Comparison of ENCODE assay signal across 8 cellular contexts in the genomic region with DNA sequence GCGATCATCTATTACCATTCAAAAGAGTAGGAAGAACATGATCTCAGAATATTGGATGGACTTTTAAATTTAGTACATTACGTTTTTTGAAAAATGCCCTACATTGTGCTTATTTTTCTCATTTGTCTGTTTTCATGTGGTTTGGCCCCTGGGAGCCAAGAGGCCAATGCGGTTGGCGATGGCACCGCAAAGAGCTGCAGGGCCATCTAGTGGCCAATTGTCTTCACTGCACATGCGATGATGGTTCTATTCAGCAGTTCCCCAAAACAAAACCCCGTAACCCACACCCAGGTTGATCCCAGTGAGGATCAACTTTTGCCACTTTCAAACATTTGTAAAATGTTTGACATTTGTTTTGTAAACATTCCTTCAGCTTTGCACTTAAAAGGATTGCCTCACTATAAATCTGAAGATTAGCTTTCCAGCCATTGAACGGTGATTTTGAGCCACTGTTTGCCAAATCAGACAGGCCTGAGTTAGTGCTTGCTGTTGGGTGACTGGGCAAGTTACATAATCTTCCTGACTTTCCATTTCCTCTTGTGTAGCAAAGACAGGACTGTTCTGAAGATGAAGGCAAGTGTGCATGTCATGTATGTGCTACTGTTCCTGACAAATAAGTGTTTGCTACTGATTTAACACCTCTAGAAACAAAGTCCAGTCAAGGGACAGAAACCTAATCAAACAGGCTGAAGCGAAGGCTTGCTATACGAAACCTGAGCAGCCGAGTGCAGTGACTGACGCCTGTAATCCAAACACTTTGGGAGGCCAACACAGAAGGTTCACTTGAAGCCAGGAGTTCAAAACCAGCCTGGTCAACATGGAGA. TPM values are rescaled to one million over a fixed set of nuclear protein-coding genes. Genes with fewer than 3 reads are reported as not detected.
DNase-seq lines count a peak whose midpoint lies in the region; ATAC-seq, FAIRE-seq and TF ChIP-seq lines count a peak whose summit lies in the region.

No MANE protein-coding gene starts in this region.

- intact Hi-C loops in activated B cell treated with CpG ODN at 0.5 μM for 24 hours (cut with micrococcal nuclease) = loop anchor here (1.0 kb wide), 5 partner anchors 39 to 809 kb away; a partner anchor contains a TSS
- intact Hi-C loops in kidney (cut with DNase I) = loop anchor here (5.0 kb wide), 1 partner anchor 227 kb away; no protein-coding TSS in a partner anchor

- H3K9ac ChIP-seq in kidney (ENCODE audit: low read length in 2 of 2) = no peak overlapping the region

- no peaks in the 10 kb centered on the region for H3K36me3 ChIP-seq in kidney (ENCODE audit: control insufficient read depth in 1 of 2, insufficient read depth in 2 of 2, low read length in 2 of 2)

- H3K27ac ChIP-seq in kidney (ENCODE audit: low read depth in 2 of 2, low read length in 2 of 2) = no peak overlapping the region

- FAIRE-seq in kidney (lab: Jason Lieb, UNC) = peak; percentile 3

- TF ChIP-seq CTCF in activated B cell treated with CpG ODN at 0.5 μM for 24 hours (IDR thresholded peaks at IDR 0.05) (peak; percentile 89), kidney (IDR thresholded peaks at IDR 0.05; ENCODE audit: borderline replicate concordance, extremely low read depth, insufficient read depth) (peak; percentile 96)

- H3K9me3 ChIP-seq in kidney (ENCODE audit: control insufficient read depth in 1 of 2, low read length in 2 of 2) = no peaks in the 10 kb centered on the region

- no peaks in the 10 kb centered on the region for H3K27me3 Mint-ChIP-seq in activated B cell treated with CpG ODN at 0.5 μM for 24 hours

- DNase-seq in SIG-M5 treated with dmso at 0.1 percent for 504 hours (lab: John Stamatoyannopoulos, UW; ENCODE audit: unreplicated experiment) (peak; percentile 51), SIG-M5 (lab: John Stamatoyannopoulos, UW) (no peak), NCI-H1694 treated with DMSO at 0.1 percent for 48 hours (lab: John Stamatoyannopoulos, UW) (peak; percentile 36), activated B cell treated with CpG ODN at 0.5 μM for 24 hours (peak; percentile 51), kidney (peak; percentile 84)
- peak; percentile 65 for DNase-seq in central memory CD4-positive, alpha-beta T cell
- peak; percentile 78 for DNase-seq in stimulated activated CD4-positive, alpha-beta T cell treated with anti-CD3 and anti-CD28 coated beads, Interleukin-15, amount 100 ng/mL, for 24 hours

- H3K4me3 ChIP-seq in kidney (ENCODE audit: low read length in 2 of 2) = no peak overlapping the region

- peaks cover 5% of the 10 kb centered on the region for H3K4me1 Mint-ChIP-seq in activated B cell treated with CpG ODN at 0.5 μM for 24 hours

- peak; percentile 80 for ATAC-seq in activated B cell treated with CpG ODN at 0.5 μM for 24 hours (ENCODE audit: low read depth)
- no peak for ATAC-seq in GM21381 (IDR thresholded peaks at IDR 0.05; ENCODE audit: unreplicated experiment)

- peaks cover 0 to 2% of the 10 kb centered on the region in 2 donors for H3K4me1 ChIP-seq in kidney (ENCODE audit: control insufficient read depth in 1 of 2, insufficient read depth in 1 of 2, low read depth in 1 of 2, low read length in 2 of 2)

- no peaks in the 10 kb centered on the region for H3K36me3 Mint-ChIP-seq in activated B cell treated with CpG ODN at 0.5 μM for 24 hours (ENCODE audit: low read depth)

- no peak overlapping the region for H3K4me3 Mint-ChIP-seq in activated B cell treated with CpG ODN at 0.5 μM for 24 hours

- CTCF ChIA-PET in activated B cell treated with CpG ODN at 0.5 μM for 24 hours (lab: Charles Lee) = interaction anchor here (0.5 to 7.9 kb wide), 24 partner anchors 11 to 810 kb away, joined by 3 to 155 read pairs (median 4); a partner anchor contains a TSS

- H3K27ac Mint-ChIP-seq in activated B cell treated with CpG ODN at 0.5 μM for 24 hours = no peak overlapping the region

- POLR2A ChIA-PET in activated B cell treated with CpG ODN at 0.5 μM for 24 hours (lab: Charles Lee) = interaction anchor here (1.9 kb wide), 1 partner anchor 229 kb away, joined by 6 read pairs; no protein-coding TSS in a partner anchor

- H3K9me3 Mint-ChIP-seq in activated B cell treated with CpG ODN at 0.5 μM for 24 hours = no peaks in the 10 kb centered on the region

RNA-seq across cellular contexts. Expression of a gene that starts 29.2 kb away (rescaled TPM):
- 57.7 and 67.3 TPM in 2 replicates for total RNA-seq in activated B cell treated with CpG ODN at 0.5 μM for 24 hours
- total RNA-seq in kidney = 220 TPM
- polyA plus RNA-seq in kidney (ENCODE audit: insufficient read depth, low read depth, low replicate concordance) = 114 TPM

RNA-seq across cellular contexts. Expression of a gene that starts 53.8 kb away (rescaled TPM):
- total RNA-seq in activated B cell treated with CpG ODN at 0.5 μM for 24 hours (0.51 and 0.69 TPM in 2 replicates), kidney (24.4 TPM)
- polyA plus RNA-seq in kidney (ENCODE audit: insufficient read depth, low read depth, low replicate concordance) = 6.8 TPM

RNA-seq across cellular contexts. Expression of a gene that starts 57.1 kb away (rescaled TPM):
- total RNA-seq in activated B cell treated with CpG ODN at 0.5 μM for 24 hours (16.3 and 21.9 TPM in 2 replicates), kidney (16.8 TPM)
- polyA plus RNA-seq in kidney (ENCODE audit: insufficient read depth, low read depth, low replicate concordance) = 8.7 TPM

Comparison
In these comparisons a context has a peak if more than half of its experiments do, and no peak if none do; other contexts are left out.
1. RNA of a gene that starts 53.8 kb away (total RNA-seq): 24.4 TPM in kidney (single experiment); 0.51 to 0.69 TPM in activated B cell treated with CpG ODN at 0.5 μM for 24 hours; every median in the first group is over 10 times any median in the second.